In the genomic region with DNA sequence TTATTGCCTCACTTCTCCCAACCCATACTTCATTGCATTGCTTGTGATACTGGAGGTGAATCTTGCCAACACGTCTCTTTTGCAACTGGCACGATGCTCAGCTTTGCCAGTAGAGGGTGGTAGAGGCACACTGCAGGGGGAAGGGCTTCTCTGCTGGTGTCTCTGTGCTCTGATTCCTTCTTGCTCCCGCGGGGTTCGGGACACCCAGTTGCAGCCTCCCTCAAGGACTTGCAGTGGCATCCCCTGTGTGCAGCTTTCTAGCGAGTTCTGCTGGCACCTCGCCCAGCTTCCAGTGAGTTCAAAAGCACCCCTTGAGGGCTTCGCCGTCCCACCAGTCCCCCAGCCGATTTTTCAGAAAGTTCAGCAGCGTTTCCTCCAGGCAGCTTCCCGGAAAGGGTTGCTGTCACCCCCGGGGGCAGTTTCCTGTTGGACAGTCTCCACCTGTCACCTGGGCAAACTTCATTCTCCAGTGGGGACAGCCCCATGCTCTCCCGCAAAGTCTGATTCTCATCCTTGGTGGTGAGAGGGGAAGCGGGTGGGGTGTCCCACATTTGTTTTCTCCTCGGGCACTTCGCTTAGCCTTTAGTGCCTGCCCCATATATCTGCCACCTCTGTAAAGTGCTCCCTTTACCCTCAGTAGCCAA, we compare ENCODE assay signal across 8 cellular contexts. TPM values are rescaled to one million over a fixed set of nuclear protein-coding genes. Genes with fewer than 3 reads are reported as not detected.
DNase-seq lines count a peak whose midpoint lies in the region; ATAC-seq and TF ChIP-seq lines count a peak whose summit lies in the region.

No MANE protein-coding gene starts in this region.

- ATAC-seq in HG03045 (IDR thresholded peaks at IDR 0.05; ENCODE audit: unreplicated experiment): peak; percentile 82
- ATAC-seq in left colon: peak; percentile 94

- no peaks in the 10 kb centered on the region for H3K9me3 ChIP-seq in WERI-Rb-1 (ENCODE audit: severe bottlenecking)

- intact Hi-C loops in left colon (cut with DNase I, micrococcal nuclease): loop anchor here in 1 of 2 donors (5.0 kb wide), 1 partner anchor 409 kb away; no protein-coding TSS in a partner anchor

- H3K27me3 ChIP-seq in WERI-Rb-1 (ENCODE audit: insufficient read depth, low read depth, severe bottlenecking): peaks cover 3% of the 10 kb centered on the region

- TF ChIP-seq CTCF in WERI-Rb-1 (IDR thresholded peaks at IDR 0.05; ENCODE audit: low read depth, low read length): peak; percentile 99
- peak; percentile 96 for TF ChIP-seq CTCF in cardiac fibroblast (IDR thresholded peaks at IDR 0.05; ENCODE audit: low read depth, low read length)

- H3K4me3 ChIP-seq in WERI-Rb-1 (ENCODE audit: low read depth, low read length): peak overlapping the region; percentile 43
- no peak overlapping the region for H3K4me3 ChIP-seq in cardiac fibroblast (replicated peaks in 1 of 2; ENCODE audit: low read depth in 2 of 2, low read length in 2 of 2)

- no peaks in the 10 kb centered on the region for H3K36me3 ChIP-seq in WERI-Rb-1

- no peak overlapping the region for H3K27ac ChIP-seq in WERI-Rb-1

- DNase-seq in NCI-H2081 (lab: John Stamatoyannopoulos, UW) (peak; percentile 60 to 73), NCI-H2081 treated with DMSO at 0.1 percent for 48 hours (lab: John Stamatoyannopoulos, UW) (no peak), NCI-H2171 treated with DMSO at 0.1 percent for 48 hours (lab: John Stamatoyannopoulos, UW) (peak; percentile 78), WERI-Rb-1 (peak; percentile 79), cardiac fibroblast (ENCODE audit: low read depth in 2 of 2) (peak; percentile 58 to 61), left colon (peak; percentile 56 to 62)
- peak; percentile 58 for DNase-seq in stimulated activated CD4-positive, alpha-beta T cell treated with anti-CD3 and anti-CD28 coated beads, Interleukin-4, amount 100 ng/mL, for 1 hour

RNA-seq across cellular contexts. Expression of a gene that starts 35.4 kb away (rescaled TPM):
- not detected for total RNA-seq in left colon

RNA-seq across cellular contexts. Expression of a gene that starts 59.2 kb away (rescaled TPM):
- total RNA-seq in left colon: 1 to 10 TPM; 2.7 to 3.2 TPM
